6 cellular contexts compared by ENCODE assay signal in the genomic region with DNA sequence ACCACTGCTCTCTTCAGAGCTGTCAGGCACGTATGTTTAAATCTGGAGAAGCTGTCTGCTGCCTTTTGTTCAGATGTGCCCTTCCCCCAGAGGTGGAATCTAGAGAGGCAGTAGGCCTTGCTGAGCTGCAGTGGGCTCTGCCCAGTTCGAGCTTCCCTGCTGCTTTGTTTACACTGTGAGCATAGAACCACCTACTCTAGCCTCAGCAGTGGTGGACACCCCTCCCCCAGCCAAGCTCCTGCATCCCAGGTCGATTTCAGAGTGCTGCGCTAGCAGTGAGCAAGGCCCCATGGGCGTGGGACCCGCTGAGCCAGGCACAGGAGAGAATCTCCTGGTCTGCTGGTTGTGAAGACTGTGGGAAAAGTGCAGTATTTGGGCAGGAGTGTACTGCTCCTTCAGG.
DNase-seq lines count a peak whose midpoint lies in the region; ATAC-seq and TF ChIP-seq lines count a peak whose summit lies in the region.
"Not testable (repeated sequence)": the region's sequence is repeated elsewhere in the genome, so short reads cannot be mapped to it uniquely, and the experiment has no call there.

No MANE protein-coding gene starts in this region.

- peaks cover 70% of the 10 kb centered on the region for H3K36me3 Mint-ChIP-seq in WTC11
- H3K36me3 Mint-ChIP-seq in progenitor cell of endocrine pancreas (ENCODE audit: insufficient read depth): peaks cover 67% of the 10 kb centered on the region

- POLR2A ChIA-PET in WTC11 (lab: Charles Lee): not testable (repeated sequence)

- H3K18ac ChIP-seq in mesenchymal stem cell (ENCODE audit: low read depth in 1 of 2, low read length in 2 of 2): not testable (repeated sequence)

- not testable (repeated sequence) for H2BK15ac ChIP-seq in mesenchymal stem cell (ENCODE audit: low read depth, poor library complexity, severe bottlenecking)

- not testable (repeated sequence) for H3K4me3 Mint-ChIP-seq in WTC11; progenitor cell of endocrine pancreas (ENCODE audit: low read depth)

- not testable (repeated sequence) for H3K27me3 ChIP-seq in HUES48 (ENCODE audit: control insufficient read depth, insufficient read depth, low read length); cardiac muscle cell; mesenchymal stem cell (ENCODE audit: control insufficient read depth in 1 of 2, insufficient read depth in 1 of 2, low read length in 2 of 2)

- H3K27ac ChIP-seq in HUES48 (ENCODE audit: low read depth, low read length): peak overlapping the region; percentile 59
- H3K27ac ChIP-seq in cardiac muscle cell: peak overlapping the region; percentile 90
- not testable (repeated sequence) for H3K27ac ChIP-seq in mesenchymal stem cell (ENCODE audit: low read length, poor library complexity, severe bottlenecking)

- not testable (repeated sequence) for H3K9me3 ChIP-seq in HUES48 (ENCODE audit: control insufficient read depth, insufficient read depth, low read length); cardiac muscle cell (ENCODE audit: low read depth); mesenchymal stem cell (ENCODE audit: control insufficient read depth, low read length)

- ATAC-seq in WTC11: not testable (repeated sequence)

- H2BK120ac ChIP-seq in mesenchymal stem cell (ENCODE audit: low read depth, low read length): not testable (repeated sequence)

- H3K27ac Mint-ChIP-seq in WTC11: not testable (repeated sequence)
- H3K27ac Mint-ChIP-seq in progenitor cell of endocrine pancreas: peak overlapping the region; percentile 38

- peaks cover 36% of the 10 kb centered on the region for H3K4me1 Mint-ChIP-seq in WTC11
- not testable (repeated sequence) for H3K4me1 Mint-ChIP-seq in progenitor cell of endocrine pancreas (ENCODE audit: low read depth)

- H3K36me3 ChIP-seq in HUES48 (ENCODE audit: control insufficient read depth, insufficient read depth, low read length): peaks cover 11% of the 10 kb centered on the region; the same call in 1 of the 2 replicates
- H3K36me3 ChIP-seq in cardiac muscle cell: not testable (repeated sequence)
- peaks cover 14 to 28% of the 10 kb centered on the region in 2 experiments for H3K36me3 ChIP-seq in mesenchymal stem cell (ENCODE audit: control insufficient read depth in 1 of 2, insufficient read depth in 2 of 2, low read depth in 1 of 2, low read length in 2 of 2)

- H3K4me3 ChIP-seq in HUES48 (ENCODE audit: low read depth, low read length); cardiac muscle cell; mesenchymal stem cell (ENCODE audit: insufficient read depth in 1 of 2, low read depth in 1 of 2, low read length in 2 of 2): not testable (repeated sequence)

- peaks cover 17% of the 10 kb centered on the region for H3K4me1 ChIP-seq in HUES48 (ENCODE audit: control insufficient read depth, insufficient read depth, low read length)
- peaks cover 31% of the 10 kb centered on the region for H3K4me1 ChIP-seq in cardiac muscle cell (ENCODE audit: low read depth)
- H3K4me1 ChIP-seq in mesenchymal stem cell (ENCODE audit: control insufficient read depth, insufficient read depth, low read depth, low read length): peaks cover 10% of the 10 kb centered on the region

- 81% methylated on average over 6 of the region's 6 CpGs for WGBS in mesenchymal stem cell

- not testable (repeated sequence) for H3K4ac ChIP-seq in mesenchymal stem cell (ENCODE audit: low read depth in 1 of 2, low read length in 2 of 2)

- H3K9ac ChIP-seq in HUES48 (ENCODE audit: low read depth, low read length); mesenchymal stem cell (ENCODE audit: low read length): not testable (repeated sequence)

- DNase-seq in NCI-H2227 (lab: John Stamatoyannopoulos, UW; ENCODE audit: unreplicated experiment) (peak; percentile 41), WTC11 (ENCODE audit: low spot score) (peak; percentile 25), cardiac muscle cell (ENCODE audit: low read depth in 1 of 2, low spot score in 1 of 2) (peak in 1 of 2 donors; percentile 81)
- not testable (repeated sequence) for DNase-seq in mesenchymal stem cell; progenitor cell of endocrine pancreas (ENCODE audit: low spot score, unreplicated experiment)

- H3K4me2 ChIP-seq in mesenchymal stem cell (ENCODE audit: low read length, poor library complexity, severe bottlenecking): not testable (repeated sequence)

- not testable (repeated sequence) for H3K14ac ChIP-seq in mesenchymal stem cell (ENCODE audit: low read length in 2 of 2)

- H4K8ac ChIP-seq in mesenchymal stem cell (ENCODE audit: low read length): peak overlapping the region; percentile 41

- H3K23ac ChIP-seq in mesenchymal stem cell (ENCODE audit: low read length in 2 of 2): not testable (repeated sequence)

- H3K27me3 Mint-ChIP-seq in WTC11 (ENCODE audit: low read depth); progenitor cell of endocrine pancreas: not testable (repeated sequence)

- not testable (repeated sequence) for H2BK5ac ChIP-seq in mesenchymal stem cell (ENCODE audit: low read depth, low read length, poor library complexity, severe bottlenecking)

- not testable (repeated sequence) for H2AFZ ChIP-seq in mesenchymal stem cell (ENCODE audit: low read depth, low read length)

- CTCF ChIA-PET in WTC11 (lab: Charles Lee): interaction anchor here (1.0 kb wide), 1 partner anchor 315 kb away, joined by 4 read pairs; no protein-coding TSS in a partner anchor

- not testable (repeated sequence) for H4K91ac ChIP-seq in mesenchymal stem cell (ENCODE audit: low read length)

- peaks cover 19% of the 10 kb centered on the region for H3K79me1 ChIP-seq in mesenchymal stem cell (replicated peaks; ENCODE audit: low read length, poor library complexity, severe bottlenecking)

- not testable (repeated sequence) for TF ChIP-seq CTCF in WTC11 (IDR thresholded peaks at IDR 0.05); cardiac muscle cell (IDR thresholded peaks at IDR 0.05; ENCODE audit: low read depth, low read length); progenitor cell of endocrine pancreas (IDR thresholded peaks at IDR 0.05; ENCODE audit: unreplicated experiment)

- H3K9me3 Mint-ChIP-seq in WTC11 (peaks cover 41% of the 10 kb centered on the region), progenitor cell of endocrine pancreas (ENCODE audit: low read depth) (peaks cover 32% of the 10 kb centered on the region)

- not testable (repeated sequence) for H2BK12ac ChIP-seq in mesenchymal stem cell (ENCODE audit: low read length in 2 of 2)

- peak overlapping the region; percentile 45 for H2AK5ac ChIP-seq in mesenchymal stem cell (ENCODE audit: low read length, severe bottlenecking)

TF ChIP-seq in WTC11, 78 proteins besides CTCF, POLR2A, EP300 and RAD21:
- TF ChIP-seq FOXK1 (CRISPR knock-in tag; IDR thresholded peaks at IDR 0.05) (peak; percentile 69; the same call in 1 of the 2 replicates), ZNF423 (CRISPR knock-in tag; IDR thresholded peaks at IDR 0.05) (peak; percentile 61; the same call in 1 of the 2 replicates)
- TF ChIP-seq, protein P1, sequence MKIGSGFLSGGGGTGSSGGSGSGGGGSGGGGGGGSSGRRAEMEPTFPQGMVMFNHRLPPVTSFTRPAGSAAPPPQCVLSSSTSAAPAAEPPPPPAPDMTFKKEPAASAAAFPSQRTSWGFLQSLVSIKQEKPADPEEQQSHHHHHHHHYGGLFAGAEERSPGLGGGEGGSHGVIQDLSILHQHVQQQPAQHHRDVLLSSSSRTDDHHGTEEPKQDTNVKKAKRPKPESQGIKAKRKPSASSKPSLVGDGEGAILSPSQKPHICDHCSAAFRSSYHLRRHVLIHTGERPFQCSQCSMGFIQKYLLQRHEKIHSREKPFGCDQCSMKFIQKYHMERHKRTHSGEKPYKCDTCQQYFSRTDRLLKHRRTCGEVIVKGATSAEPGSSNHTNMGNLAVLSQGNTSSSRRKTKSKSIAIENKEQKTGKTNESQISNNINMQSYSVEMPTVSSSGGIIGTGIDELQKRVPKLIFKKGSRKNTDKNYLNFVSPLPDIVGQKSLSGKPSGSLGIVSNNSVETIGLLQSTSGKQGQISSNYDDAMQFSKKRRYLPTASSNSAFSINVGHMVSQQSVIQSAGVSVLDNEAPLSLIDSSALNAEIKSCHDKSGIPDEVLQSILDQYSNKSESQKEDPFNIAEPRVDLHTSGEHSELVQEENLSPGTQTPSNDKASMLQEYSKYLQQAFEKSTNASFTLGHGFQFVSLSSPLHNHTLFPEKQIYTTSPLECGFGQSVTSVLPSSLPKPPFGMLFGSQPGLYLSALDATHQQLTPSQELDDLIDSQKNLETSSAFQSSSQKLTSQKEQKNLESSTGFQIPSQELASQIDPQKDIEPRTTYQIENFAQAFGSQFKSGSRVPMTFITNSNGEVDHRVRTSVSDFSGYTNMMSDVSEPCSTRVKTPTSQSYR (CRISPR knock-in tag; IDR thresholded peaks at IDR 0.05): peak; percentile 80; the same call in 1 of the 2 replicates
